In genomic region chr9:107375651-107376369, GRCh38 we compare ENCODE assay signal across 1 cellular context.
TF ChIP-seq lines count a peak whose summit lies in the region.

No MANE protein-coding gene starts in this region.

TF ChIP-seq in GM23338, 12 proteins besides CTCF, POLR2A, EP300 and RAD21 (continued from another document):
- TF ChIP-seq ZNF462 (CRISPR knock-in tag; IDR thresholded peaks at IDR 0.05) (no peak), NANOG (IDR thresholded peaks at IDR 0.05; ENCODE audit: borderline replicate concordance) (no peak), ZNF114 (CRISPR knock-in tag; IDR thresholded peaks at IDR 0.05) (no peak), POLR2AphosphoS5 (IDR thresholded peaks at IDR 0.05; ENCODE audit: low read depth) (no peak), EZH2phosphoT487 (IDR thresholded peaks at IDR 0.05; ENCODE audit: unreplicated experiment) (no peak), ZNF331 (CRISPR knock-in tag; IDR thresholded peaks at IDR 0.05; ENCODE audit: low read depth) (no peak), CREB1 (CRISPR knock-in tag; IDR thresholded peaks at IDR 0.05; ENCODE audit: low read depth) (no peak), STAT1 (IDR thresholded peaks at IDR 0.05; ENCODE audit: unreplicated experiment) (no peak)
- TF ChIP-seq, protein P1, sequence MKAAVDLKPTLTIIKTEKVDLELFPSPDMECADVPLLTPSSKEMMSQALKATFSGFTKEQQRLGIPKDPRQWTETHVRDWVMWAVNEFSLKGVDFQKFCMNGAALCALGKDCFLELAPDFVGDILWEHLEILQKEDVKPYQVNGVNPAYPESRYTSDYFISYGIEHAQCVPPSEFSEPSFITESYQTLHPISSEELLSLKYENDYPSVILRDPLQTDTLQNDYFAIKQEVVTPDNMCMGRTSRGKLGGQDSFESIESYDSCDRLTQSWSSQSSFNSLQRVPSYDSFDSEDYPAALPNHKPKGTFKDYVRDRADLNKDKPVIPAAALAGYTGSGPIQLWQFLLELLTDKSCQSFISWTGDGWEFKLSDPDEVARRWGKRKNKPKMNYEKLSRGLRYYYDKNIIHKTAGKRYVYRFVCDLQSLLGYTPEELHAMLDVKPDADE (IDR thresholded peaks at IDR 0.05) = no peak
